1 cellular context compared by ENCODE assay signal in the genomic region with DNA sequence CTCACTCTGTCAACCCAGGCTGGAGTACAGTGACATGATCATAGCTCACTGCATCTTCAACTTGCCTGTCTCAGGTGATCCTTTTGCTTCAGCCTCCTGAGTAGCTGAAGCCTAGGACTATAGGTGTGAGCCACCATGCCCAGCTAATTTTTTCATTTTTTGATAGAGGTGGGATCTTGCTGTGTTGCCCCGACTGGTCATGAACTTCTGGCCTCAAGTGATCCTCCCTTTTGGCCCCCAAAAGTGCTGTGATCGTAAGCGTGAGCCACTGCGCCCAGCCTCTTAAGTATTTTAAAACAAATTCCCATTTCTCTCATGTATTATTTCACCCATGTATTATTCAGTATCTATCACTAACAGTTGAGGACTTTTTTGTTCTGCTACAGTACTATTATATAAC.
TF ChIP-seq lines count a peak whose summit lies in the region.

No MANE protein-coding gene starts in this region.

TF ChIP-seq in HEK293, 187 proteins besides CTCF, POLR2A, EP300 and RAD21:
- TF ChIP-seq ZNF302 (tag by site-specific recombination; IDR thresholded peaks at IDR 0.05; ENCODE audit: low read depth), result no peak
- peak; percentile 90 for TF ChIP-seq ZNF121 (tag by site-specific recombination; IDR thresholded peaks at IDR 0.05)
- TF ChIP-seq ZNF155 (tag by site-specific recombination; IDR thresholded peaks at IDR 0.05), result no peak
- TF ChIP-seq, protein P1, sequence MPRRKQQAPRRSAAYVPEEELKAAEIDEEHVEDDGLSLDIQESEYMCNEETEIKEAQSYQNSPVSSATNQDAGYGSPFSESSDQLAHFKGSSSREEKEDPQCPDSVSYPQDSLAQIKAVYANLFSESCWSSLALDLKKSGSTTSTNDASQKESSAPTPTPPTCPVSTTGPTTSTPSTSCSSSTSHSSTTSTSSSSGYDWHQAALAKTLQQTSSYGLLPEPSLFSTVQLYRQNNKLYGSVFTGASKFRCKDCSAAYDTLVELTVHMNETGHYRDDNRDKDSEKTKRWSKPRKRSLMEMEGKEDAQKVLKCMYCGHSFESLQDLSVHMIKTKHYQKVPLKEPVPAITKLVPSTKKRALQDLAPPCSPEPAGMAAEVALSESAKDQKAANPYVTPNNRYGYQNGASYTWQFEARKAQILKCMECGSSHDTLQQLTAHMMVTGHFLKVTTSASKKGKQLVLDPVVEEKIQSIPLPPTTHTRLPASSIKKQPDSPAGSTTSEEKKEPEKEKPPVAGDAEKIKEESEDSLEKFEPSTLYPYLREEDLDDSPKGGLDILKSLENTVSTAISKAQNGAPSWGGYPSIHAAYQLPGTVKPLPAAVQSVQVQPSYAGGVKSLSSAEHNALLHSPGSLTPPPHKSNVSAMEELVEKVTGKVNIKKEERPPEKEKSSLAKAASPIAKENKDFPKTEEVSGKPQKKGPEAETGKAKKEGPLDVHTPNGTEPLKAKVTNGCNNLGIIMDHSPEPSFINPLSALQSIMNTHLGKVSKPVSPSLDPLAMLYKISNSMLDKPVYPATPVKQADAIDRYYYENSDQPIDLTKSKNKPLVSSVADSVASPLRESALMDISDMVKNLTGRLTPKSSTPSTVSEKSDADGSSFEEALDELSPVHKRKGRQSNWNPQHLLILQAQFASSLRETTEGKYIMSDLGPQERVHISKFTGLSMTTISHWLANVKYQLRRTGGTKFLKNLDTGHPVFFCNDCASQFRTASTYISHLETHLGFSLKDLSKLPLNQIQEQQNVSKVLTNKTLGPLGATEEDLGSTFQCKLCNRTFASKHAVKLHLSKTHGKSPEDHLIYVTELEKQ (tag by site-specific recombination; IDR thresholded peaks at IDR 0.05; ENCODE audit: borderline replicate concordance), result no peak
